ENCODE assay signal across 18 cellular contexts in the genomic region with DNA sequence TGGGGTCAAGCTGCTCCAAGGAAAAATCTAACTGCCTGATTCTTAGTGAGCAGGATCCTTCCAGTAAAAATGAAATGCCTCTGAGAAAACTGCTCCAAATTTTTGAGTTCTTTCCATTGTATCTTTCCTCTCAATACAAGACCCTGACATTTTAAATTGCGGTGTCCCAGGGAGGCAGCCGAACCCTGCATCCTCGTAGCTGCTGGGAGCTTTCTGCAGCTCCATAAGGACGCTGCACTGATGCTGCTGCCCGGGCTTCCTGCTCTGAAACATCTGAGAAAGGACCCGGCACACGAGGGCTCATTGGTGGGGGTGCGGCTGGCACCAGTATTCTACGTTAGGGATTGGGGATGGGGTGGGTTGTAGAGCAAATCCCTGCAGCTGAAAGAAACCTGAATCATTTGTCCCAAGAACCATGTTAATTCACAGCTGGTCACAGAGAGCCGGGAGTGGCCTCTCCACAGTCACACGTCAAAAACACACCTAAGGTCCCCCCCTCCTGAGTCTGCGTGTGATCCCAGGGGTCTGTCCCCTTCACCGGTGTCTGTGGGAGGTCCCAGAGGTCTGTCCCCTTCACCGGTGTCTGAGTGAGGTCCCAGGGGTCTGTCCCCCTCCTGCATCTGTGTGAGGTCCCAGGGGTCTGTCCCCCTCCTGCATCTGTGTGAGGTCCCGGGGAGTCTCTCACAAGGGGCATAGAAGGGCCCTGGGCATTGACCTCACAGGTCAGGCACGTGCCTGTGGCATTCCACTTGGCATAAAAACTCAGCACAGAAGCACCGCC.
A peak's percentile ranks its signal among the peaks of the same experiment; 100 is the strongest.
DNase-seq lines count a peak whose midpoint lies in the region; ATAC-seq and TF ChIP-seq lines count a peak whose summit lies in the region.
"Had no signal": no experiment of that assay in that cellular context is flagged by ENCODE, and none has a peak within 500 bp of the region (broad histone marks: within the 10 kb centered on the region; RNA-seq: fewer than 3 reads in every experiment).

No MANE protein-coding gene starts in this region.

- no peak overlapping the region for H3K27ac Mint-ChIP-seq in chondrocyte (ENCODE audit: unreplicated experiment)
- H3K27ac Mint-ChIP-seq: B cell had no signal

- intact Hi-C loops in posterior vena cava (cut with DNase I): no loop called here
- intact Hi-C loops in upper lobe of right lung (cut with DNase I): no loop called here

- no peak overlapping the region for H3K4me3 ChIP-seq in BLaER1 treated with 17β-estradiol and CSF1 and Interleukin-3, amounts not matched to agents 10 nM and 100 nM
- H3K4me3 ChIP-seq in upper lobe of right lung: no peak overlapping the region

- H3K36me3 ChIP-seq in BLaER1 treated with 17β-estradiol and CSF1 and Interleukin-3, amounts not matched to agents 10 nM and 100 nM: no peaks in the 10 kb centered on the region
- H3K36me3 ChIP-seq in upper lobe of right lung: no peaks in the 10 kb centered on the region

- H3K27me3 ChIP-seq in BLaER1 treated with 17β-estradiol and CSF1 and Interleukin-3, amounts not matched to agents 10 nM and 100 nM: no peaks in the 10 kb centered on the region
- no peaks in the 10 kb centered on the region for H3K27me3 ChIP-seq in upper lobe of right lung

- H4K20me1 ChIP-seq in BLaER1 treated with 17β-estradiol and CSF1 and Interleukin-3, amounts not matched to agents 10 nM and 100 nM: no peaks in the 10 kb centered on the region

- H3K36me3 Mint-ChIP-seq in chondrocyte (ENCODE audit: low read depth): no peaks in the 10 kb centered on the region
- H3K36me3 Mint-ChIP-seq: CD4-positive, alpha-beta memory T cell had no signal

- peaks cover 23% of the 10 kb centered on the region for H3K9me3 Mint-ChIP-seq in chondrocyte (ENCODE audit: low read depth)

- ATAC-seq in upper lobe of right lung (peak; percentile 10), GM21576 (IDR thresholded peaks at IDR 0.05; ENCODE audit: unreplicated experiment) (no peak), HG03571 (IDR thresholded peaks at IDR 0.05; ENCODE audit: unreplicated experiment) (no peak)

- DNase-seq in chondrocyte (ENCODE audit: low spot score) (peak; percentile 64), posterior vena cava (ENCODE audit: low spot score) (peak; percentile 74), upper lobe of right lung (no peak)
- no peak for DNase-seq in activated CD4-positive, alpha-beta T cell treated with anti-CD3 and anti-CD28 coated beads, Interleukin-2, amount 50 U/mL, for 48 hours
- DNase-seq: C1 segment of cervical spinal cord; Calu3; CD4-positive, alpha-beta memory T cell; COR-L47; DMS53; DMS79 treated with DMSO at 0.1 percent for 48 hours; GF-D8; GOT3; H7; HCEC 1CT had no signal

- peaks cover 0 to 20% (median 0%) of the 10 kb centered on the region in 11 experiments; a peak in 5 of 22 replicates for H3K9me3 ChIP-seq in BLaER1 treated with 17β-estradiol and CSF1 and Interleukin-3, amounts not matched to agents 10 nM and 100 nM (replicated peaks in 1 of 11)
- no peaks in the 10 kb centered on the region for H3K9me3 ChIP-seq in upper lobe of right lung

- H3K4me1 ChIP-seq in BLaER1 treated with 17β-estradiol and CSF1 and Interleukin-3, amounts not matched to agents 10 nM and 100 nM: peaks cover 0 to 17% (median 12%) of the 10 kb centered on the region in 10 experiments; a peak in 17 of 20 replicates
- H3K4me1 ChIP-seq in upper lobe of right lung: no peaks in the 10 kb centered on the region

- no peaks in the 10 kb centered on the region for H3K4me1 Mint-ChIP-seq in chondrocyte (ENCODE audit: low read depth)
- H3K4me1 Mint-ChIP-seq: B cell had no signal

- H3K4me2 ChIP-seq in BLaER1 treated with 17β-estradiol and CSF1 and Interleukin-3, amounts not matched to agents 10 nM and 100 nM: peak overlapping the region; percentile 3 to 62 (median 53); a peak in 17 of 22 replicates

- H3K27me3 Mint-ChIP-seq in chondrocyte (ENCODE audit: low read depth): no peaks in the 10 kb centered on the region

- TF ChIP-seq CTCF in chondrocyte (IDR thresholded peaks at IDR 0.05): no peak
- no peak for TF ChIP-seq CTCF in upper lobe of right lung (IDR thresholded peaks at IDR 0.05)

- H3K9ac ChIP-seq in BLaER1 treated with 17β-estradiol and CSF1 and Interleukin-3, amounts not matched to agents 10 nM and 100 nM: no peak overlapping the region

- H3K4me3 Mint-ChIP-seq in chondrocyte (ENCODE audit: unreplicated experiment): no peak overlapping the region
- H3K4me3 Mint-ChIP-seq: B cell; CD4-positive, alpha-beta memory T cell had no signal

- no peak overlapping the region for H3K27ac ChIP-seq in BLaER1 treated with 17β-estradiol and CSF1 and Interleukin-3, amounts not matched to agents 10 nM and 100 nM
- no peak overlapping the region for H3K27ac ChIP-seq in upper lobe of right lung

Comparison
In these comparisons a context has a peak if more than half of its experiments do, and no peak if none do; other contexts are left out.
1. DNase-seq: peak in chondrocyte (single experiment) and posterior vena cava (single experiment); none in upper lobe of right lung (single experiment) and activated CD4-positive, alpha-beta T cell treated with anti-CD3 and anti-CD28 coated beads, Interleukin-2, amount 50 U/mL, for 48 hours (0 of 2).